In the genomic region with DNA sequence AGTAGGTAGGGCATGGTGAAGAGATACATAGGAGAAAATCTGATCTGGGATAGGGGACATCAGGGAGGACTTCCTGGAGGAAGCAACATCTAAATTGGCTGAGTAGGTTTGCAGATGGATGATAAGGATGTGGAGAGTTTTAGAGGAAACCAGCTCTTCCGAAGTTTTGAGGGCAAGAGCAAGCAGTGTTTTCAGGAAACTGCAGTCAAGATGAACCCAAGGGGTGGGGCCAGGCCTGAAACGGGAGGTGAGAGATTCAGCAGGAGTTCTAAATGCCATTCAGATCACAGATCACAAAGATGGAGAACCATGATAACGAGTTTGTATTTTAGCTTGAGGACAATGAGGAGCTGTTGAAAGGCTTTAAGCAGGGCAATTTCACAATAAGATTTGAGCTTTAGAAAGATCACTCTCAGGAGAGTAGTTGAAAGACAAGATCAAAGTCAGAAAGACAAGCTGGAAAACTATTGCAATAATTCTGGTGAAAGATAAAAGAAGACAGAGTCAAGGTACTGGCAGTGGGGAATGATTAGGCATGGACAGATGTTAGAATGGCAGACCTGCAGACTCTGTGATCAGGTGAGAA, we compare ENCODE assay signal across 1 cellular context.
TF ChIP-seq lines count a peak whose summit lies in the region.

No MANE protein-coding gene starts in this region.

TF ChIP-seq in H1, 55 proteins besides CTCF, POLR2A, EP300 and RAD21 (continued from another document):
- no peak for TF ChIP-seq CHD2 (IDR thresholded peaks at IDR 0.05; ENCODE audit: low read length)
- TF ChIP-seq SIX5 (IDR thresholded peaks at IDR 0.05; ENCODE audit: low read depth, low read length): no peak
- no peak for TF ChIP-seq POLR2AphosphoS5 (IDR thresholded peaks at IDR 0.05; ENCODE audit: low read depth, low read length)
- TF ChIP-seq, protein P1, sequence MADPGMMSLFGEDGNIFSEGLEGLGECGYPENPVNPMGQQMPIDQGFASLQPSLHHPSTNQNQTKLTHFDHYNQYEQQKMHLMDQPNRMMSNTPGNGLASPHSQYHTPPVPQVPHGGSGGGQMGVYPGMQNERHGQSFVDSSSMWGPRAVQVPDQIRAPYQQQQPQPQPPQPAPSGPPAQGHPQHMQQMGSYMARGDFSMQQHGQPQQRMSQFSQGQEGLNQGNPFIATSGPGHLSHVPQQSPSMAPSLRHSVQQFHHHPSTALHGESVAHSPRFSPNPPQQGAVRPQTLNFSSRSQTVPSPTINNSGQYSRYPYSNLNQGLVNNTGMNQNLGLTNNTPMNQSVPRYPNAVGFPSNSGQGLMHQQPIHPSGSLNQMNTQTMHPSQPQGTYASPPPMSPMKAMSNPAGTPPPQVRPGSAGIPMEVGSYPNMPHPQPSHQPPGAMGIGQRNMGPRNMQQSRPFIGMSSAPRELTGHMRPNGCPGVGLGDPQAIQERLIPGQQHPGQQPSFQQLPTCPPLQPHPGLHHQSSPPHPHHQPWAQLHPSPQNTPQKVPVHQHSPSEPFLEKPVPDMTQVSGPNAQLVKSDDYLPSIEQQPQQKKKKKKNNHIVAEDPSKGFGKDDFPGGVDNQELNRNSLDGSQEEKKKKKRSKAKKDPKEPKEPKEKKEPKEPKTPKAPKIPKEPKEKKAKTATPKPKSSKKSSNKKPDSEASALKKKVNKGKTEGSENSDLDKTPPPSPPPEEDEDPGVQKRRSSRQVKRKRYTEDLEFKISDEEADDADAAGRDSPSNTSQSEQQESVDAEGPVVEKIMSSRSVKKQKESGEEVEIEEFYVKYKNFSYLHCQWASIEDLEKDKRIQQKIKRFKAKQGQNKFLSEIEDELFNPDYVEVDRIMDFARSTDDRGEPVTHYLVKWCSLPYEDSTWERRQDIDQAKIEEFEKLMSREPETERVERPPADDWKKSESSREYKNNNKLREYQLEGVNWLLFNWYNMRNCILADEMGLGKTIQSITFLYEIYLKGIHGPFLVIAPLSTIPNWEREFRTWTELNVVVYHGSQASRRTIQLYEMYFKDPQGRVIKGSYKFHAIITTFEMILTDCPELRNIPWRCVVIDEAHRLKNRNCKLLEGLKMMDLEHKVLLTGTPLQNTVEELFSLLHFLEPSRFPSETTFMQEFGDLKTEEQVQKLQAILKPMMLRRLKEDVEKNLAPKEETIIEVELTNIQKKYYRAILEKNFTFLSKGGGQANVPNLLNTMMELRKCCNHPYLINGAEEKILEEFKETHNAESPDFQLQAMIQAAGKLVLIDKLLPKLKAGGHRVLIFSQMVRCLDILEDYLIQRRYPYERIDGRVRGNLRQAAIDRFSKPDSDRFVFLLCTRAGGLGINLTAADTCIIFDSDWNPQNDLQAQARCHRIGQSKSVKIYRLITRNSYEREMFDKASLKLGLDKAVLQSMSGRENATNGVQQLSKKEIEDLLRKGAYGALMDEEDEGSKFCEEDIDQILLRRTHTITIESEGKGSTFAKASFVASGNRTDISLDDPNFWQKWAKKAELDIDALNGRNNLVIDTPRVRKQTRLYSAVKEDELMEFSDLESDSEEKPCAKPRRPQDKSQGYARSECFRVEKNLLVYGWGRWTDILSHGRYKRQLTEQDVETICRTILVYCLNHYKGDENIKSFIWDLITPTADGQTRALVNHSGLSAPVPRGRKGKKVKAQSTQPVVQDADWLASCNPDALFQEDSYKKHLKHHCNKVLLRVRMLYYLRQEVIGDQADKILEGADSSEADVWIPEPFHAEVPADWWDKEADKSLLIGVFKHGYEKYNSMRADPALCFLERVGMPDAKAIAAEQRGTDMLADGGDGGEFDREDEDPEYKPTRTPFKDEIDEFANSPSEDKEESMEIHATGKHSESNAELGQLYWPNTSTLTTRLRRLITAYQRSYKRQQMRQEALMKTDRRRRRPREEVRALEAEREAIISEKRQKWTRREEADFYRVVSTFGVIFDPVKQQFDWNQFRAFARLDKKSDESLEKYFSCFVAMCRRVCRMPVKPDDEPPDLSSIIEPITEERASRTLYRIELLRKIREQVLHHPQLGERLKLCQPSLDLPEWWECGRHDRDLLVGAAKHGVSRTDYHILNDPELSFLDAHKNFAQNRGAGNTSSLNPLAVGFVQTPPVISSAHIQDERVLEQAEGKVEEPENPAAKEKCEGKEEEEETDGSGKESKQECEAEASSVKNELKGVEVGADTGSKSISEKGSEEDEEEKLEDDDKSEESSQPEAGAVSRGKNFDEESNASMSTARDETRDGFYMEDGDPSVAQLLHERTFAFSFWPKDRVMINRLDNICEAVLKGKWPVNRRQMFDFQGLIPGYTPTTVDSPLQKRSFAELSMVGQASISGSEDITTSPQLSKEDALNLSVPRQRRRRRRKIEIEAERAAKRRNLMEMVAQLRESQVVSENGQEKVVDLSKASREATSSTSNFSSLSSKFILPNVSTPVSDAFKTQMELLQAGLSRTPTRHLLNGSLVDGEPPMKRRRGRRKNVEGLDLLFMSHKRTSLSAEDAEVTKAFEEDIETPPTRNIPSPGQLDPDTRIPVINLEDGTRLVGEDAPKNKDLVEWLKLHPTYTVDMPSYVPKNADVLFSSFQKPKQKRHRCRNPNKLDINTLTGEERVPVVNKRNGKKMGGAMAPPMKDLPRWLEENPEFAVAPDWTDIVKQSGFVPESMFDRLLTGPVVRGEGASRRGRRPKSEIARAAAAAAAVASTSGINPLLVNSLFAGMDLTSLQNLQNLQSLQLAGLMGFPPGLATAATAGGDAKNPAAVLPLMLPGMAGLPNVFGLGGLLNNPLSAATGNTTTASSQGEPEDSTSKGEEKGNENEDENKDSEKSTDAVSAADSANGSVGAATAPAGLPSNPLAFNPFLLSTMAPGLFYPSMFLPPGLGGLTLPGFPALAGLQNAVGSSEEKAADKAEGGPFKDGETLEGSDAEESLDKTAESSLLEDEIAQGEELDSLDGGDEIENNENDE (IDR thresholded peaks at IDR 0.05; ENCODE audit: insufficient replicate concordance, low read length): no peak
- no peak for TF ChIP-seq BCL11A (IDR thresholded peaks at IDR 0.05; ENCODE audit: low read depth in 2 of 2, low read length in 2 of 2)
- no peak for TF ChIP-seq GTF2F1 (IDR thresholded peaks at IDR 0.05; ENCODE audit: borderline replicate concordance, low read depth, low read length)
